ENCODE assay signal across 8 cellular contexts in the genomic region with DNA sequence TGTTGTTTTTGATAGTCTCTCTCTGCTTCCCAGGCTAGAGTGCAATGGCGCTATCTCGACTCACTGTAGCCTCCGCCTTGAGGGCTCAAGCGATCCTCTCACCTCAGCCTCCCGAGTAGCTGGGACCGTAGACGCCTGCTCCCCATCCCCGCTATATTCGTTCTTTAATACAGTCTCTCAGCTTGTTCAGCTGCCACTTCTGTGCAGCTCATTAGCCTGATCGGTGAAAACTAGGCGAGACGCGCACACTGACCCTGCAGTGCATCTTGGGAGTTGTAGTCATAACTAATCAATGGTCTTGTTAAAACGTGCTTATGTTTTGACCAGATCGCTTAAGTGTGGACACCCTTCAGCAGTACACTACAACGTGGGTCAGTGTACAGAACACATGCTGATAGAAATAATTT. TPM values are rescaled to one million over a fixed set of nuclear protein-coding genes. Genes with fewer than 3 reads are reported as not detected.
DNase-seq lines count a peak whose midpoint lies in the region; ATAC-seq lines count a peak whose summit lies in the region.

No MANE protein-coding gene starts in this region.

- H3K36me3 ChIP-seq in effector memory CD4-positive, alpha-beta T cell (ENCODE audit: control insufficient read depth, insufficient read depth, low read length) = peaks cover 19% of the 10 kb centered on the region

- no peaks in the 10 kb centered on the region for H3K9me3 Mint-ChIP-seq in stimulated activated naive B cell treated with anti-CD40 and anti-IgM and Interleukin-4, amounts not matched to agents 10 μg/mL and 1 μg/mL and 100 μg/mL, for 72 hours

- H3K4me1 ChIP-seq in effector memory CD4-positive, alpha-beta T cell (ENCODE audit: control insufficient read depth, insufficient read depth, low read length, poor library complexity, severe bottlenecking) = peaks cover 26% of the 10 kb centered on the region

- peak overlapping the region; percentile 98 for H3K27ac ChIP-seq in effector memory CD4-positive, alpha-beta T cell (ENCODE audit: insufficient read depth, low read length, poor library complexity, severe bottlenecking)

- no peak overlapping the region for H3K4me3 Mint-ChIP-seq in stimulated activated naive B cell treated with anti-CD40 and anti-IgM and Interleukin-4, amounts not matched to agents 10 μg/mL and 1 μg/mL and 100 μg/mL, for 72 hours

- DNase-seq in C1 segment of cervical spinal cord (lab: John Stamatoyannopoulos, UW) = peak in 12 of 14 donors; percentile 21 to 79 (median 42)
- DNase-seq in NCI-H345 (lab: John Stamatoyannopoulos, UW) = peak; percentile 67
- DNase-seq in activated CD4-positive, alpha-beta T cell treated with anti-CD3 and anti-CD28 coated beads, Interleukin-2, amount 50 U/mL, for 24 hours (ENCODE audit: low read depth in 1 of 2, low spot score in 1 of 2) = peak; percentile 12 to 42
- peak; percentile 16 to 47 (median 20) for DNase-seq in effector memory CD4-positive, alpha-beta T cell
- DNase-seq in lung microvascular endothelial cell (ENCODE audit: low read depth in 2 of 2) = peak; percentile 64 to 76
- peak; percentile 27 for DNase-seq in stimulated activated naive B cell treated with anti-CD40 and anti-IgM and Interleukin-4, amounts not matched to agents 10 μg/mL and 1 μg/mL and 100 μg/mL, for 72 hours

- peaks cover 17 to 29% of the 10 kb centered on the region in 2 donors for H3K4me1 Mint-ChIP-seq in stimulated activated naive B cell treated with anti-CD40 and anti-IgM and Interleukin-4, amounts not matched to agents 10 μg/mL and 1 μg/mL and 100 μg/mL, for 72 hours

- H3K4me3 ChIP-seq in effector memory CD4-positive, alpha-beta T cell (ENCODE audit: insufficient read depth, low read depth, low read length, poor library complexity, severe bottlenecking) = peak overlapping the region; percentile 84

- no peaks in the 10 kb centered on the region for H3K27me3 ChIP-seq in effector memory CD4-positive, alpha-beta T cell (replicated peaks; ENCODE audit: control insufficient read depth, insufficient read depth, low read length, poor library complexity, severe bottlenecking)

- peak; percentile 45 for ATAC-seq in GM18909 (IDR thresholded peaks at IDR 0.05; ENCODE audit: poor library complexity, unreplicated experiment)
- ATAC-seq in HG03175 (IDR thresholded peaks at IDR 0.05; ENCODE audit: unreplicated experiment) = peak; percentile 36
- peak; percentile 38 to 46 for ATAC-seq in stimulated activated naive B cell treated with anti-CD40 and anti-IgM and Interleukin-4, amounts not matched to agents 10 μg/mL and 1 μg/mL and 100 μg/mL, for 72 hours (replicated peaks)

- no peak overlapping the region for H3K27ac Mint-ChIP-seq in stimulated activated naive B cell treated with anti-CD40 and anti-IgM and Interleukin-4, amounts not matched to agents 10 μg/mL and 1 μg/mL and 100 μg/mL, for 72 hours

- no peaks in the 10 kb centered on the region for H3K9me3 ChIP-seq in effector memory CD4-positive, alpha-beta T cell (ENCODE audit: control insufficient read depth, low read length)

- H3K36me3 Mint-ChIP-seq in stimulated activated naive B cell treated with anti-CD40 and anti-IgM and Interleukin-4, amounts not matched to agents 10 μg/mL and 1 μg/mL and 100 μg/mL, for 72 hours = peaks cover 17 to 22% of the 10 kb centered on the region in 2 donors

- no peaks in the 10 kb centered on the region for H3K27me3 Mint-ChIP-seq in stimulated activated naive B cell treated with anti-CD40 and anti-IgM and Interleukin-4, amounts not matched to agents 10 μg/mL and 1 μg/mL and 100 μg/mL, for 72 hours

RNA-seq across cellular contexts. Expression of a gene that starts 1.2 kb away (rescaled TPM):
- total RNA-seq in lung microvascular endothelial cell = 28.5 and 36.3 TPM in 2 replicates

Comparison
In these comparisons a context has a peak if more than half of its experiments do, and no peak if none do; other contexts are left out.
1. Peak in every context shown above with its lines: DNase-seq, ATAC-seq, H3K4me3 ChIP-seq and H3K27ac ChIP-seq.
2. DNase-seq: peak in every context shown above with its lines; median percentile 70 in lung microvascular endothelial cell; 67 in NCI-H345; 42 in C1 segment of cervical spinal cord; 27 in activated CD4-positive, alpha-beta T cell treated with anti-CD3 and anti-CD28 coated beads, Interleukin-2, amount 50 U/mL, for 24 hours; 27 in stimulated activated naive B cell treated with anti-CD40 and anti-IgM and Interleukin-4, amounts not matched to agents 10 μg/mL and 1 μg/mL and 100 μg/mL, for 72 hours; 20 in effector memory CD4-positive, alpha-beta T cell.